17 cellular contexts compared by ENCODE assay signal in genomic region chr16:88500255-88500661, GRCh38. TPM values are rescaled to one million over a fixed set of nuclear protein-coding genes. Genes with fewer than 3 reads are reported as not detected.
A peak's percentile ranks its signal among the peaks of the same experiment; 100 is the strongest.
DNase-seq lines count a peak whose midpoint lies in the region; ATAC-seq and TF ChIP-seq lines count a peak whose summit lies in the region.
"Had no signal": no experiment of that assay in that cellular context is flagged by ENCODE, and none has a peak within 500 bp of the region (broad histone marks: within the 10 kb centered on the region; RNA-seq: fewer than 3 reads in every experiment).

No MANE protein-coding gene starts in this region.

- peak overlapping the region; percentile 78 to 91 (median 84) for H3K27ac ChIP-seq in body of pancreas
- peak overlapping the region; percentile 42 to 84 (median 50) for H3K27ac ChIP-seq in right lobe of liver
- peak overlapping the region in 6 of 8 donors; percentile 23 to 68 (median 58) for H3K27ac ChIP-seq in spleen
- no peak overlapping the region for H3K27ac ChIP-seq in ascending aorta
- H3K27ac ChIP-seq: GM23248, RWPE1 had no signal

- TF ChIP-seq CTCF in body of pancreas (IDR thresholded peaks at IDR 0.05) (peak in 1 of 7 experiments; percentile 10), right lobe of liver (IDR thresholded peaks at IDR 0.05) (no peak), spleen (IDR thresholded peaks at IDR 0.05 in 8 of 11, conservative IDR thresholded peaks at IDR 0.05 in 3 of 11) (no peak), ascending aorta (IDR thresholded peaks at IDR 0.05) (no peak)

- in situ Hi-C loops in G401 (cut with HindIII; ENCODE audit: low sequenced_read_pairs), result no loop called here

- H3K27me3 ChIP-seq in body of pancreas, result no peaks in the 10 kb centered on the region
- H3K27me3 ChIP-seq in right lobe of liver, result no peaks in the 10 kb centered on the region
- peaks cover 0 to 7% (median 0%) of the 10 kb centered on the region in 7 donors for H3K27me3 ChIP-seq in spleen (replicated peaks in 1 of 7)
- no peaks in the 10 kb centered on the region for H3K27me3 ChIP-seq in ascending aorta

- H3K4me1 ChIP-seq in body of pancreas (peaks cover 82% of the 10 kb centered on the region), right lobe of liver (peaks cover 2 to 54% (median 42%) of the 10 kb centered on the region in 4 donors), spleen (peaks cover 12 to 80% (median 44%) of the 10 kb centered on the region in 6 donors), ascending aorta (no peaks in the 10 kb centered on the region)

- no peak overlapping the region for H3K4me3 ChIP-seq in body of pancreas
- H3K4me3 ChIP-seq in right lobe of liver, result no peak overlapping the region
- no peak overlapping the region for H3K4me3 ChIP-seq in spleen
- no peak overlapping the region for H3K4me3 ChIP-seq in ascending aorta
- H3K4me3 ChIP-seq: GM23248 had no signal

- intact Hi-C loops in body of pancreas (cut with DNase I) (no loop called here), left cardiac atrium (cut with DNase I) (no loop called here), right lobe of liver (cut with DNase I) (no loop called here), spleen (cut with DNase I; ENCODE audit: low total_unique reads) (no loop called here), ascending aorta (cut with DNase I) (no loop called here)

- H3K9me3 ChIP-seq in body of pancreas (no peaks in the 10 kb centered on the region), right lobe of liver (no peaks in the 10 kb centered on the region), spleen (no peaks in the 10 kb centered on the region), ascending aorta (no peaks in the 10 kb centered on the region)

- peak; percentile 63 for ATAC-seq in body of pancreas
- ATAC-seq in left cardiac atrium, result peak; percentile 17 to 72
- ATAC-seq in right lobe of liver, result peak; percentile 26 to 49 (median 42)
- ATAC-seq in HG02973 (IDR thresholded peaks at IDR 0.05; ENCODE audit: unreplicated experiment), result no peak

- TF ChIP-seq POLR2A in body of pancreas (IDR thresholded peaks at IDR 0.05) (no peak), right lobe of liver (IDR thresholded peaks at IDR 0.05) (no peak), spleen (IDR thresholded peaks at IDR 0.05) (no peak)

- DNase-seq in body of pancreas, result peak; percentile 84 to 93 (median 90)
- peak; percentile 59 for DNase-seq in left cardiac atrium
- DNase-seq in right lobe of liver, result peak; percentile 65 to 84 (median 83)
- DNase-seq in spleen, result no peak
- no peak for DNase-seq in activated effector memory CD4-positive, alpha-beta T cell treated with anti-CD3 and anti-CD28 coated beads, Interleukin-2, amount 50 U/mL, for 16 hours
- no peak for DNase-seq in ascending aorta (ENCODE audit: low spot score in 2 of 2)
- no peak for DNase-seq in G401 (ENCODE audit: low spot score)
- DNase-seq: ACHN; CD4-positive, alpha-beta memory T cell; GM23248; MV-4-11; NCI-H1436; NCI-H2081; NCI-H2227 treated with DMSO at 0.1 percent for 48 hours; NCI-H69 had no signal

- WGBS in body of pancreas, 2 donors, result 40% methylated on average over 17 of the region's 17 CpGs; no CpG with 5 or more reads in 1 of the 2 donors
- no CpG with 5 or more reads among the region's 17 CpGs for WGBS in right lobe of liver (ENCODE audit: insufficient coverage, low coverage, low lambda C conversion rate, missing lambda C conversion rate)
- 45 to 74% (median 58%) methylated on average over 12 to 17 of the region's 17 CpGs for WGBS in spleen, 5 donors

- no peaks in the 10 kb centered on the region for H3K36me3 ChIP-seq in body of pancreas (replicated peaks in 1 of 2; ENCODE audit: insufficient read depth in 1 of 2, low read depth in 2 of 2)
- H3K36me3 ChIP-seq in right lobe of liver, result no peaks in the 10 kb centered on the region
- H3K36me3 ChIP-seq in spleen, result peaks cover 0 to 42% (median 0%) of the 10 kb centered on the region in 6 donors
- H3K36me3 ChIP-seq in ascending aorta, result no peaks in the 10 kb centered on the region

RNA-seq across cellular contexts. Expression of gene ZFPM1, which starts 47.2 kb away (rescaled TPM):
- 10 to 100 TPM; 10.9 to 11.4 TPM for total RNA-seq in body of pancreas
- total RNA-seq in left cardiac atrium, result 10 to 100 TPM in 1 of 2 donors, 1 to 10 TPM in 1; 7.0 to 11.5 TPM
- 10 to 100 TPM in 2 of 6 experiments, 1 to 10 TPM in 4; 3.8 to 15.5 (median 8.3) TPM for total RNA-seq in right lobe of liver
- total RNA-seq in spleen, result 10 to 100 TPM in 4 of 7 donors, 1 to 10 TPM in 3; 4.5 to 25.3 (median 16.2) TPM
- polyA plus RNA-seq in spleen, result 10 to 100 TPM in 1 of 3 donors, 1 to 10 TPM in 2; 2.3 to 10.2 (median 2.8) TPM
- 5.5 TPM for total RNA-seq in ascending aorta
- total RNA-seq in G401 (2014; rRNA removed; shearing (Covaris generic)), result 0.55 and 1.2 TPM in 2 replicates

Comparison
In these comparisons a context has a peak if more than half of its experiments do, and no peak if none do; other contexts are left out.
1. DNase-seq: peak in body of pancreas (4 of 4), left cardiac atrium (single experiment) and right lobe of liver (3 of 3); none in spleen (single experiment), activated effector memory CD4-positive, alpha-beta T cell treated with anti-CD3 and anti-CD28 coated beads, Interleukin-2, amount 50 U/mL, for 16 hours (single experiment), ascending aorta (0 of 2) and G401 (single experiment).
2. H3K27ac ChIP-seq: peak in body of pancreas (4 of 4), right lobe of liver (3 of 3) and spleen (6 of 8); none in ascending aorta (0 of 2).